19 cellular contexts compared by ENCODE assay signal in the genomic region with DNA sequence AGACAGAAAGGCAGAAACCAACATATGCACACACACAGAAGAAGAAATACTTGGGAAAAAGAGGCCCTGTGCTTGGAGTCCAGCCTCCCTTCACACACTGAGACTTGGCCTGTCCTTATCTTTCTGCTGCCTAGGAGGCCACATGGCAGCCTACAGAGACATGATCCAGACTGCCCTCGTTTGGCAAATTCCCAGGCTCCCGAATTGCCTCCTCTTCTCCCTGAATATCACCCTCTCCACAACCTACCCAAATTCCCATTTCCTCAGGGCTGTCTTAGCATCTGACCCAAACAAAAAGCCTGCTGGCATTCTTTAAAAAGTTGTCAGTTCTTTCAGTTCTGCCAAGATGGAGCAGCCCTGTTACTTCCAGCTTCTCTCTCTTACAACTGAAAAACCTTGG. TPM values are rescaled to one million over a fixed set of nuclear protein-coding genes. Genes with fewer than 3 reads are reported as not detected.
"Had no signal": no experiment of that assay in that cellular context is flagged by ENCODE, and none has a peak within 500 bp of the region (broad histone marks: within the 10 kb centered on the region; RNA-seq: fewer than 3 reads in every experiment).

No MANE protein-coding gene starts in this region.

- ATAC-seq: activated CD8-positive, alpha-beta T cell treated with anti-CD3 and anti-CD28 coated beads for 36 hours; activated T-helper 17 cell treated with anti-CD3 and anti-CD28 coated beads, Interleukin-2, amount 50 U/mL, for 72 hours; gastroesophageal sphincter; stimulated activated naive CD8-positive, alpha-beta T cell treated with anti-CD3 and anti-CD28 coated beads, Interleukin-15, amount 100 ng/mL, for 72 hours had no signal

- DNase-seq: activated B cell treated with CpG ODN at 0.5 μM for 24 hours; activated CD4-positive, alpha-beta T cell treated with anti-CD3 and anti-CD28 coated beads for 48 hours; activated CD8-positive, alpha-beta T cell treated with anti-CD3 and anti-CD28 coated beads for 36 hours; activated naive CD4-positive, alpha-beta T cell treated with Interleukin-2 at 50 U/mL for 16 hours; activated T-cell treated with anti-CD3 and anti-CD28 coated beads, Interleukin-2, amount 50 U/mL, for 1 hour; anterior cingulate cortex; brain microvascular endothelial cell; colonic mucosa; immature natural killer cell; naive B cell; stimulated activated CD4-positive, alpha-beta T cell treated with anti-CD3 and anti-CD28 coated beads, Interleukin-4, amount 100 ng/mL, for 1 hour; stimulated activated naive CD8-positive, alpha-beta T cell treated with anti-CD3 and anti-CD28 coated beads, Interleukin-15, amount 100 ng/mL, for 72 hours; trophoblast cell had no signal

- H3K36me3 ChIP-seq: brain microvascular endothelial cell, colonic mucosa, gastroesophageal sphincter, prostate gland had no signal

- H3K27ac ChIP-seq: brain microvascular endothelial cell, colonic mucosa, gastroesophageal sphincter, prostate gland, skin epidermis had no signal

- H3K9me3 ChIP-seq: colonic mucosa, gastroesophageal sphincter, prostate gland had no signal

- H3K4me1 ChIP-seq: colonic mucosa, gastroesophageal sphincter, prostate gland had no signal

- H3K4me3 ChIP-seq: colonic mucosa, gastroesophageal sphincter, lung, prostate gland, skin epidermis had no signal

- H3K27me3 ChIP-seq: brain microvascular endothelial cell, colonic mucosa, gastroesophageal sphincter had no signal

RNA-seq across cellular contexts. Expression of a gene that starts 59.8 kb away (rescaled TPM):
- total RNA-seq: epithelial cell of proximal tubule had no signal
